Comparison of ENCODE assay signal across 1 cellular context in the genomic region with DNA sequence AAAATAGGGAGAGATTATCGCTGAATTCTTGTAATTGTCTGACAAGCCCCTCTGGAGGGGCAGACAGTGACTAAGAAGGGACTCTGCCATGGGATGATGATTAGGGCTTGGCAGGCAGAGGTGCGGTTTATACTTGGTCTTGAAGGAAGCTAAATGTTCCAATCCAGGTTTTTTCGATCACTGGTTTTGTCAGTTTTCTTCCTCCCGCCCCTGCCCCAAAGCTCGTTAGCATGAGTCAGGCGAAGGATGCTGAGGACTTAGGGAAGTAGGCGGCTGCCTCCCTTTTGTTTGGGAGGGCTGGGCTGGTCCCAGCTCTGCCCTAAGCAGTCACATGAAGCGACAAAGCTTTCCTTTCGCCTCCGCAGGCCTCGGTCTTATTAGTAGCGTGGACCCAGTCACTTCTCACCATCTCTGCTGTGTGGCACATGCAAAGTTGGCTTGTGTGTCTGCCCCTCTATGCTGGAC.
TF ChIP-seq lines count a peak whose summit lies in the region.

No MANE protein-coding gene starts in this region.

TF ChIP-seq in H1, 55 proteins besides CTCF, POLR2A, EP300 and RAD21:
- TF ChIP-seq SP1 (IDR thresholded peaks at IDR 0.05; ENCODE audit: low read depth, low read length) = 0 out of 2 replicates have a peak, but pooled peaks have one; percentile 16
- no peak for TF ChIP-seq MAFK (IDR thresholded peaks at IDR 0.05; ENCODE audit: low read depth, low read length)
- TF ChIP-seq RXRA (IDR thresholded peaks at IDR 0.05; ENCODE audit: insufficient read depth, low read depth, low read length) = no peak
- TF ChIP-seq RFX5 (IDR thresholded peaks at IDR 0.05; ENCODE audit: borderline replicate concordance, low read depth, low read length) = no peak
TF ChIP-seq in H1: peak in this region for 1.
